Comparison of ENCODE assay signal across 2 cellular contexts in the genomic region with DNA sequence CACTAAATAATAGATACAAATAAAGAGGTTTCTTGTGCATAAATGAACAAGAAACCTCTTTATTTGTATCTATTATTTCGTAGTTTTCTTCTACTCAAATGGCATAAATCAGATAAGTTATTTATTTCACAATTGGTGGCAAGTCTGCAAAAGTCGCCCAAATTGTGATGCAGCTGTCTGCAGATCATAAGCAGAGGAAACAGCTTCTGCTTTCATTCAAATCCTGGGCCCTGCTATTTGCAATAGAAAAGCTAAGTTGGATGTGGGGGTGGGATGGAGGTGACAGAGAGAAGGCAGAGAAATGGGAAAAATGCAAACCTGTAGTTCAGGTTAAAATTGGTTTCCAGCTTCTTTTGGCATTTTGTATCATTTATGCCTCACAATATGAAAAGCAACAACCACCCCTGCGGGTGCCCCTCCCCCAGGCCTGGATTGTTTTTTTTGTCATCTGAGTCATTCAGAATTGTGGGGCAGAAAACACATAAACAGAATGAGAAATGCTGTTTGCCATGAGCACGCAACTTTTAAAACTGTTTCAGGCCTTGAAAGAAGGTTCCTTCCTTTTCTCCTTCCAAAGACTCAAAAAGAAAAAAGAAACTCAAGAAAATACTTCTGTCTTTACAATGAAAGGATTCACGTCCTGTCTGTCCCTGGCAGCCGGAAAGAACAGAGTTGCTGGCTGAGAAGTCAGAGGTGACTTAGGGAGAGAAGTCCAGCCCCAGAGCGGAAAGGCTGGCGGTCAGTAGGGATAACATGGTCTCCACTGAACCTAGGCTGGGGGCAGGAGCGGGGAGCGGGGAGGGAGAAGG.
TF ChIP-seq lines count a peak whose summit lies in the region.

No MANE protein-coding gene starts in this region.

TF ChIP-seq in GM23338, 12 proteins besides CTCF, POLR2A, EP300 and RAD21 (continued from another document):
- TF ChIP-seq, protein P1, sequence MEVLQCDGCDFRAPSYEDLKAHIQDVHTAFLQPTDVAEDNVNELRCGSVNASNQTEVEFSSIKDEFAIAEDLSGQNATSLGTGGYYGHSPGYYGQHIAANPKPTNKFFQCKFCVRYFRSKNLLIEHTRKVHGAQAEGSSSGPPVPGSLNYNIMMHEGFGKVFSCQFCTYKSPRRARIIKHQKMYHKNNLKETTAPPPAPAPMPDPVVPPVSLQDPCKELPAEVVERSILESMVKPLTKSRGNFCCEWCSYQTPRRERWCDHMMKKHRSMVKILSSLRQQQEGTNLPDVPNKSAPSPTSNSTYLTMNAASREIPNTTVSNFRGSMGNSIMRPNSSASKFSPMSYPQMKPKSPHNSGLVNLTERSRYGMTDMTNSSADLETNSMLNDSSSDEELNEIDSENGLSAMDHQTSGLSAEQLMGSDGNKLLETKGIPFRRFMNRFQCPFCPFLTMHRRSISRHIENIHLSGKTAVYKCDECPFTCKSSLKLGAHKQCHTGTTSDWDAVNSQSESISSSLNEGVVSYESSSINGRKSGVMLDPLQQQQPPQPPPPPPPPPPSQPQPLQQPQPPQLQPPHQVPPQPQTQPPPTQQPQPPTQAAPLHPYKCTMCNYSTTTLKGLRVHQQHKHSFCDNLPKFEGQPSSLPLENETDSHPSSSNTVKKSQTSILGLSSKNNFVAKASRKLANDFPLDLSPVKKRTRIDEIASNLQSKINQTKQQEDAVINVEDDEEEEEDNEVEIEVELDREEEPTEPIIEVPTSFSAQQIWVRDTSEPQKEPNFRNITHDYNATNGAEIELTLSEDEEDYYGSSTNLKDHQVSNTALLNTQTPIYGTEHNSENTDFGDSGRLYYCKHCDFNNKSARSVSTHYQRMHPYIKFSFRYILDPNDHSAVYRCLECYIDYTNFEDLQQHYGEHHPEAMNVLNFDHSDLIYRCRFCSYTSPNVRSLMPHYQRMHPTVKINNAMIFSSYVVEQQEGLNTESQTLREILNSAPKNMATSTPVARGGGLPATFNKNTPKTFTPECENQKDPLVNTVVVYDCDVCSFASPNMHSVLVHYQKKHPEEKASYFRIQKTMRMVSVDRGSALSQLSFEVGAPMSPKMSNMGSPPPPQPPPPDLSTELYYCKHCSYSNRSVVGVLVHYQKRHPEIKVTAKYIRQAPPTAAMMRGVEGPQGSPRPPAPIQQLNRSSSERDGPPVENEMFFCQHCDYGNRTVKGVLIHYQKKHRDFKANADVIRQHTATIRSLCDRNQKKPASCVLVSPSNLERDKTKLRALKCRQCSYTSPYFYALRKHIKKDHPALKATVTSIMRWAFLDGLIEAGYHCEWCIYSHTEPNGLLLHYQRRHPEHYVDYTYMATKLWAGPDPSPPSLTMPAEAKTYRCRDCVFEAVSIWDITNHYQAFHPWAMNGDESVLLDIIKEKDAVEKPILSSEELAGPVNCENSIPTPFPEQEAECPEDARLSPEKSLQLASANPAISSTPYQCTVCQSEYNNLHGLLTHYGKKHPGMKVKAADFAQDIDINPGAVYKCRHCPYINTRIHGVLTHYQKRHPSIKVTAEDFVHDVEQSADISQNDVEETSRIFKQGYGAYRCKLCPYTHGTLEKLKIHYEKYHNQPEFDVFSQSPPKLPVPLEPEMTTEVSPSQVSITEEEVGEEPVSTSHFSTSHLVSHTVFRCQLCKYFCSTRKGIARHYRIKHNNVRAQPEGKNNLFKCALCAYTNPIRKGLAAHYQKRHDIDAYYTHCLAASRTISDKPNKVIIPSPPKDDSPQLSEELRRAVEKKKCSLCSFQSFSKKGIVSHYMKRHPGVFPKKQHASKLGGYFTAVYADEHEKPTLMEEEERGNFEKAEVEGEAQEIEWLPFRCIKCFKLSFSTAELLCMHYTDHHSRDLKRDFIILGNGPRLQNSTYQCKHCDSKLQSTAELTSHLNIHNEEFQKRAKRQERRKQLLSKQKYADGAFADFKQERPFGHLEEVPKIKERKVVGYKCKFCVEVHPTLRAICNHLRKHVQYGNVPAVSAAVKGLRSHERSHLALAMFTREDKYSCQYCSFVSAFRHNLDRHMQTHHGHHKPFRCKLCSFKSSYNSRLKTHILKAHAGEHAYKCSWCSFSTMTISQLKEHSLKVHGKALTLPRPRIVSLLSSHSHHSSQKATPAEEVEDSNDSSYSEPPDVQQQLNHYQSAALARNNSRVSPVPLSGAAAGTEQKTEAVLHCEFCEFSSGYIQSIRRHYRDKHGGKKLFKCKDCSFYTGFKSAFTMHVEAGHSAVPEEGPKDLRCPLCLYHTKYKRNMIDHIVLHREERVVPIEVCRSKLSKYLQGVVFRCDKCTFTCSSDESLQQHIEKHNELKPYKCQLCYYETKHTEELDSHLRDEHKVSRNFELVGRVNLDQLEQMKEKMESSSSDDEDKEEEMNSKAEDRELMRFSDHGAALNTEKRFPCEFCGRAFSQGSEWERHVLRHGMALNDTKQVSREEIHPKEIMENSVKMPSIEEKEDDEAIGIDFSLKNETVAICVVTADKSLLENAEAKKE (CRISPR knock-in tag; IDR thresholded peaks at IDR 0.05): no peak

TF ChIP-seq in WTC11, 78 proteins besides CTCF, POLR2A, EP300 and RAD21 (continued from another document):
- TF ChIP-seq, protein P2, sequence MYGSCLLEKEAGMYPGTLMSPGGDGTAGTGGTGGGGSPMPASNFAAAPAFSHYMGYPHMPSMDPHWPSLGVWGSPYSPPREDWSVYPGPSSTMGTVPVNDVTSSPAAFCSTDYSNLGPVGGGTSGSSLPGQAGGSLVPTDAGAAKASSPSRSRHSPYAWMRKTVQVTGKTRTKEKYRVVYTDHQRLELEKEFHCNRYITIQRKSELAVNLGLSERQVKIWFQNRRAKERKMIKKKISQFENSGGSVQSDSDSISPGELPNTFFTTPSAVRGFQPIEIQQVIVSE (CRISPR knock-in tag; IDR thresholded peaks at IDR 0.05; ENCODE audit: borderline replicate concordance): no peak
- TF ChIP-seq SOX15 (CRISPR knock-in tag; IDR thresholded peaks at IDR 0.05) (no peak), MXD4 (CRISPR knock-in tag; IDR thresholded peaks at IDR 0.05; ENCODE audit: borderline replicate concordance) (no peak), ZNF423 (CRISPR knock-in tag; IDR thresholded peaks at IDR 0.05) (no peak), SMAD3 (CRISPR knock-in tag; IDR thresholded peaks at IDR 0.05; ENCODE audit: borderline replicate concordance) (no peak)
- TF ChIP-seq, protein P3, sequence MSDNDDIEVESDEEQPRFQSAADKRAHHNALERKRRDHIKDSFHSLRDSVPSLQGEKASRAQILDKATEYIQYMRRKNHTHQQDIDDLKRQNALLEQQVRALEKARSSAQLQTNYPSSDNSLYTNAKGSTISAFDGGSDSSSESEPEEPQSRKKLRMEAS (CRISPR knock-in tag; IDR thresholded peaks at IDR 0.05): no peak
- TF ChIP-seq, protein P4, sequence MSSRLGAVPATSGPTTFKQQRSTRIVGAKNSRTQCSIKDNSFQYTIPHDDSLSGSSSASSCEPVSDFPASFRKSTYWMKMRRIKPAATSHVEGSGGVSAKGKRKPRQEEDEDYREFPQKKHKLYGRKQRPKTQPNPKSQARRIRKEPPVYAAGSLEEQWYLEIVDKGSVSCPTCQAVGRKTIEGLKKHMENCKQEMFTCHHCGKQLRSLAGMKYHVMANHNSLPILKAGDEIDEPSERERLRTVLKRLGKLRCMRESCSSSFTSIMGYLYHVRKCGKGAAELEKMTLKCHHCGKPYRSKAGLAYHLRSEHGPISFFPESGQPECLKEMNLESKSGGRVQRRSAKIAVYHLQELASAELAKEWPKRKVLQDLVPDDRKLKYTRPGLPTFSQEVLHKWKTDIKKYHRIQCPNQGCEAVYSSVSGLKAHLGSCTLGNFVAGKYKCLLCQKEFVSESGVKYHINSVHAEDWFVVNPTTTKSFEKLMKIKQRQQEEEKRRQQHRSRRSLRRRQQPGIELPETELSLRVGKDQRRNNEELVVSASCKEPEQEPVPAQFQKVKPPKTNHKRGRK (CRISPR knock-in tag; IDR thresholded peaks at IDR 0.05; ENCODE audit: borderline replicate concordance): no peak
TF ChIP-seq in WTC11: peak in this region for 0.
